In the genomic region with DNA sequence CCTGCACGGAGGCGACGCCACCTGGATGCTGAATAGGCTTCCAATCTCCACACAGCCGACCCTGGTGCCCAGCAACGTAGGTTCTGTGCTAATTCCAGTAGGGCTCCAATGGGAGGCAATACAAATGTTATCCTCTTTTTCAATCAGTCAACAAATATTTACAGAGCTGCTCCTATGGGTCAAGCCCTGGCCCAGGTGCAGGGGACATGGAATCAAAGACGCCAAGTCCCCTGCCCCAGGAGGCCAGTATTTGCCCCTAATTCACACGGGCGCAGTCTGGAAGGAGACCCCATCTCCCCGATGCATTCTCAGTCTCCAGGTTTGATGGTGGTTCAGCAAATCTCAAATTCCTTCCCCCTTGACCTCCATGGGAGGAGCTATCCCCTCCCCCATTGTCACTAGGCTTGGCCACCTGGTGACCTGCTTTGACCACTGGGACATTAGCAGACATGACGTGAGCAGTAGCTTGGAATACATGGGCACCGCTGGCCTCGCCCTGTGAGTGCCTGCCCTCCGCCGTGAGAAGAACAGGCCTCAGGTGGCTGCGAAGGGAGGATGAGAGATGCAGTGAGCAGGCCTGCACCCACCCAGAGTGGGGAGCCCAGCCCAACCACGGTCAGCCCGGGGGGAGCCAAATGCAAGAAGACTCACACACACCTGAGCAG, we compare ENCODE assay signal across 1 cellular context.
TF ChIP-seq lines count a peak whose summit lies in the region.

No MANE protein-coding gene starts in this region.

TF ChIP-seq in HepG2, 621 proteins besides CTCF, POLR2A, EP300 and RAD21 (continued from another document):
- TF ChIP-seq, protein P1, sequence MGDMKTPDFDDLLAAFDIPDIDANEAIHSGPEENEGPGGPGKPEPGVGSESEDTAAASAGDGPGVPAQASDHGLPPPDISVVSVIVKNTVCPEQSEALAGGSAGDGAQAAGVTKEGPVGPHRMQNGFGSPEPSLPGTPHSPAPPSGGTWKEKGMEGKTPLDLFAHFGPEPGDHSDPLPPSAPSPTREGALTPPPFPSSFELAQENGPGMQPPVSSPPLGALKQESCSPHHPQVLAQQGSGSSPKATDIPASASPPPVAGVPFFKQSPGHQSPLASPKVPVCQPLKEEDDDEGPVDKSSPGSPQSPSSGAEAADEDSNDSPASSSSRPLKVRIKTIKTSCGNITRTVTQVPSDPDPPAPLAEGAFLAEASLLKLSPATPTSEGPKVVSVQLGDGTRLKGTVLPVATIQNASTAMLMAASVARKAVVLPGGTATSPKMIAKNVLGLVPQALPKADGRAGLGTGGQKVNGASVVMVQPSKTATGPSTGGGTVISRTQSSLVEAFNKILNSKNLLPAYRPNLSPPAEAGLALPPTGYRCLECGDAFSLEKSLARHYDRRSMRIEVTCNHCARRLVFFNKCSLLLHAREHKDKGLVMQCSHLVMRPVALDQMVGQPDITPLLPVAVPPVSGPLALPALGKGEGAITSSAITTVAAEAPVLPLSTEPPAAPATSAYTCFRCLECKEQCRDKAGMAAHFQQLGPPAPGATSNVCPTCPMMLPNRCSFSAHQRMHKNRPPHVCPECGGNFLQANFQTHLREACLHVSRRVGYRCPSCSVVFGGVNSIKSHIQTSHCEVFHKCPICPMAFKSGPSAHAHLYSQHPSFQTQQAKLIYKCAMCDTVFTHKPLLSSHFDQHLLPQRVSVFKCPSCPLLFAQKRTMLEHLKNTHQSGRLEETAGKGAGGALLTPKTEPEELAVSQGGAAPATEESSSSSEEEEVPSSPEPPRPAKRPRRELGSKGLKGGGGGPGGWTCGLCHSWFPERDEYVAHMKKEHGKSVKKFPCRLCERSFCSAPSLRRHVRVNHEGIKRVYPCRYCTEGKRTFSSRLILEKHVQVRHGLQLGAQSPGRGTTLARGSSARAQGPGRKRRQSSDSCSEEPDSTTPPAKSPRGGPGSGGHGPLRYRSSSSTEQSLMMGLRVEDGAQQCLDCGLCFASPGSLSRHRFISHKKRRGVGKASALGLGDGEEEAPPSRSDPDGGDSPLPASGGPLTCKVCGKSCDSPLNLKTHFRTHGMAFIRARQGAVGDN (CRISPR knock-in tag; IDR thresholded peaks at IDR 0.05) = peak; percentile 69
- 0 out of 2 replicates have a peak, but pooled peaks have one; percentile 33 for TF ChIP-seq SP4 (CRISPR knock-in tag; IDR thresholded peaks at IDR 0.05)
- TF ChIP-seq, protein P2, sequence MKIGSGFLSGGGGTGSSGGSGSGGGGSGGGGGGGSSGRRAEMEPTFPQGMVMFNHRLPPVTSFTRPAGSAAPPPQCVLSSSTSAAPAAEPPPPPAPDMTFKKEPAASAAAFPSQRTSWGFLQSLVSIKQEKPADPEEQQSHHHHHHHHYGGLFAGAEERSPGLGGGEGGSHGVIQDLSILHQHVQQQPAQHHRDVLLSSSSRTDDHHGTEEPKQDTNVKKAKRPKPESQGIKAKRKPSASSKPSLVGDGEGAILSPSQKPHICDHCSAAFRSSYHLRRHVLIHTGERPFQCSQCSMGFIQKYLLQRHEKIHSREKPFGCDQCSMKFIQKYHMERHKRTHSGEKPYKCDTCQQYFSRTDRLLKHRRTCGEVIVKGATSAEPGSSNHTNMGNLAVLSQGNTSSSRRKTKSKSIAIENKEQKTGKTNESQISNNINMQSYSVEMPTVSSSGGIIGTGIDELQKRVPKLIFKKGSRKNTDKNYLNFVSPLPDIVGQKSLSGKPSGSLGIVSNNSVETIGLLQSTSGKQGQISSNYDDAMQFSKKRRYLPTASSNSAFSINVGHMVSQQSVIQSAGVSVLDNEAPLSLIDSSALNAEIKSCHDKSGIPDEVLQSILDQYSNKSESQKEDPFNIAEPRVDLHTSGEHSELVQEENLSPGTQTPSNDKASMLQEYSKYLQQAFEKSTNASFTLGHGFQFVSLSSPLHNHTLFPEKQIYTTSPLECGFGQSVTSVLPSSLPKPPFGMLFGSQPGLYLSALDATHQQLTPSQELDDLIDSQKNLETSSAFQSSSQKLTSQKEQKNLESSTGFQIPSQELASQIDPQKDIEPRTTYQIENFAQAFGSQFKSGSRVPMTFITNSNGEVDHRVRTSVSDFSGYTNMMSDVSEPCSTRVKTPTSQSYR (CRISPR knock-in tag; IDR thresholded peaks at IDR 0.05; ENCODE audit: borderline replicate concordance) = peak; percentile 52; the same call in 1 of the 2 replicates
- TF ChIP-seq ASH2L (IDR thresholded peaks at IDR 0.05; ENCODE audit: insufficient read length, low read depth, low read length) = peak; percentile 19
